ENCODE assay signal across 20 cellular contexts in the genomic region with DNA sequence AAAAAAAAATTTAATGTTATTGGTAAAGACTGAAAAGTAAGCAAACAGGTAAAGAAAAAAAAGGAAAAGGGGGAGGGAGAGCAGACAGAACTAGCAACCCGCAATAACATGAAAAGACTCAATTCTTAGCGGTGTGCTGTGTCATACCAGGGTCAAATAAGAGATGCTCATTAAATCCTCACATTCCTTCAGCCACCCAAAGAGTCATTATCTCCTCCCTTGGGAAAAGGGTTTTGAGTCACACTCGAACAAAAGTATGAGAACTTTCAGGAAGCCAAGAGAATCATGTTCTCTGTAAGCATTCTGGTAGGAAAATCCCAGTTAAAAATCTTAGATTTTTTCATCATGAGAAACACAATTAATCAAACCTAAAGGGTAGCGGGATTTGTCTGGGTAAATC. TPM values are rescaled to one million over a fixed set of nuclear protein-coding genes. Genes with fewer than 3 reads are reported as not detected.
DNase-seq lines count a peak whose midpoint lies in the region; ATAC-seq, FAIRE-seq and TF ChIP-seq lines count a peak whose summit lies in the region.
"Had no signal": no experiment of that assay in that cellular context is flagged by ENCODE, and none has a peak within 500 bp of the region (broad histone marks: within the 10 kb centered on the region; RNA-seq: fewer than 3 reads in every experiment).

No MANE protein-coding gene starts in this region.

- no peaks in the 10 kb centered on the region for H3K9me3 Mint-ChIP-seq in activated naive CD4-positive, alpha-beta T cell treated with anti-CD3 and anti-CD28 coated beads for 36 hours
- H3K9me3 Mint-ChIP-seq in activated naive CD4-positive, alpha-beta T cell treated with anti-CD3 and anti-CD28 coated beads, Interleukin-2, amount 10 ng/mL, durations not matched to agents 7 days and 5 days, result peaks cover 5% of the 10 kb centered on the region
- H3K9me3 Mint-ChIP-seq in activated T-helper 17 cell treated with anti-CD3 and anti-CD28 coated beads, Interleukin-2, amount 50 U/mL, for 72 hours, result no peaks in the 10 kb centered on the region
- H3K9me3 Mint-ChIP-seq in activated T-cell treated with anti-CD3 and anti-CD28 coated beads, Interleukin-2, amount 50 U/mL, for 4 hours, result no peaks in the 10 kb centered on the region
- H3K9me3 Mint-ChIP-seq: activated CD4-positive, alpha-beta T cell treated with anti-CD3 and anti-CD28 coated beads, Interleukin-2, amount 10 ng/mL, durations not matched to agents 24 days and 14 days had no signal

- TF ChIP-seq CTCF in fibroblast of mammary gland (conservative IDR thresholded peaks at IDR 0.05; ENCODE audit: control insufficient read depth, insufficient read depth, low read depth, low read length) (no peak), GM13977 (IDR thresholded peaks at IDR 0.05; ENCODE audit: extremely low read depth, insufficient read depth, missing control alignments) (no peak)

- no peak for DNase-seq in activated naive CD4-positive, alpha-beta T cell treated with anti-CD3 and anti-CD28 coated beads for 36 hours
- DNase-seq in activated naive CD4-positive, alpha-beta T cell treated with anti-CD3 and anti-CD28 coated beads, Interleukin-2, amount 10 ng/mL, durations not matched to agents 7 days and 5 days, result no peak
- peak; percentile 70 for DNase-seq in fibroblast of mammary gland (ENCODE audit: low read depth)
- DNase-seq in urothelium cell line (ENCODE audit: low spot score), result peak; percentile 56
- no peak for DNase-seq in SIG-M5 treated with dmso at 0.1 percent for 504 hours (lab: John Stamatoyannopoulos, UW; ENCODE audit: unreplicated experiment)
- no peak for DNase-seq in GM13977 (ENCODE audit: low spot score)
- no peak for DNase-seq in activated T-cell treated with anti-CD3 and anti-CD28 coated beads, Interleukin-2, amount 50 U/mL, for 4 hours
- DNase-seq: activated CD4-positive, alpha-beta T cell treated with anti-CD3 and anti-CD28 coated beads, Interleukin-2, amount 10 ng/mL, durations not matched to agents 24 days and 14 days; activated T-cell treated with anti-CD3 and anti-CD28 coated beads, Interleukin-2, amount 50 U/mL, for 1 hour; cortex of kidney; DMS 273 treated with DMSO at 0.1 percent for 48 hours; H7; NCI-H1105 treated with DMSO at 0.1 percent for 48 hours; NCI-H2171 treated with DMSO at 0.1 percent for 48 hours; NK-92 treated with Interleukin-12 subunit alpha and Interleukin-12 subunit beta, amount 100 ng/mL, for 24 hours; Right ventricle myocardium superior had no signal

- no peak overlapping the region for H3K4me3 ChIP-seq in fibroblast of mammary gland (ENCODE audit: control insufficient read depth, low read depth, low read length)

- intact Hi-C loops in activated naive CD4-positive, alpha-beta T cell treated with anti-CD3 and anti-CD28 coated beads for 36 hours (cut with micrococcal nuclease), result no loop called here

- H3K4me3 Mint-ChIP-seq in activated naive CD4-positive, alpha-beta T cell treated with anti-CD3 and anti-CD28 coated beads for 36 hours, result no peak overlapping the region
- H3K4me3 Mint-ChIP-seq in activated naive CD4-positive, alpha-beta T cell treated with anti-CD3 and anti-CD28 coated beads, Interleukin-2, amount 10 ng/mL, durations not matched to agents 7 days and 5 days, result no peak overlapping the region
- peak overlapping the region; percentile 20 for H3K4me3 Mint-ChIP-seq in activated T-helper 17 cell treated with anti-CD3 and anti-CD28 coated beads, Interleukin-2, amount 50 U/mL, for 72 hours
- no peak overlapping the region for H3K4me3 Mint-ChIP-seq in activated T-cell treated with anti-CD3 and anti-CD28 coated beads, Interleukin-2, amount 50 U/mL, for 4 hours
- H3K4me3 Mint-ChIP-seq: activated CD4-positive, alpha-beta T cell treated with anti-CD3 and anti-CD28 coated beads, Interleukin-2, amount 10 ng/mL, durations not matched to agents 24 days and 14 days had no signal

- no peaks in the 10 kb centered on the region for H3K27me3 Mint-ChIP-seq in activated naive CD4-positive, alpha-beta T cell treated with anti-CD3 and anti-CD28 coated beads for 36 hours (ENCODE audit: low read depth)
- H3K27me3 Mint-ChIP-seq in activated naive CD4-positive, alpha-beta T cell treated with anti-CD3 and anti-CD28 coated beads, Interleukin-2, amount 10 ng/mL, durations not matched to agents 7 days and 5 days, result no peaks in the 10 kb centered on the region
- no peaks in the 10 kb centered on the region for H3K27me3 Mint-ChIP-seq in activated T-helper 17 cell treated with anti-CD3 and anti-CD28 coated beads, Interleukin-2, amount 50 U/mL, for 72 hours
- H3K27me3 Mint-ChIP-seq in activated T-cell treated with anti-CD3 and anti-CD28 coated beads, Interleukin-2, amount 50 U/mL, for 4 hours (ENCODE audit: low read depth), result no peaks in the 10 kb centered on the region
- H3K27me3 Mint-ChIP-seq: progenitor cell of endocrine pancreas had no signal

- peaks cover 55% of the 10 kb centered on the region for H3K4me1 Mint-ChIP-seq in activated naive CD4-positive, alpha-beta T cell treated with anti-CD3 and anti-CD28 coated beads for 36 hours (ENCODE audit: low read depth)
- peaks cover 37% of the 10 kb centered on the region for H3K4me1 Mint-ChIP-seq in activated naive CD4-positive, alpha-beta T cell treated with anti-CD3 and anti-CD28 coated beads, Interleukin-2, amount 10 ng/mL, durations not matched to agents 7 days and 5 days
- peaks cover 27% of the 10 kb centered on the region for H3K4me1 Mint-ChIP-seq in activated T-helper 17 cell treated with anti-CD3 and anti-CD28 coated beads, Interleukin-2, amount 50 U/mL, for 72 hours
- peaks cover 35% of the 10 kb centered on the region for H3K4me1 Mint-ChIP-seq in activated T-cell treated with anti-CD3 and anti-CD28 coated beads, Interleukin-2, amount 50 U/mL, for 4 hours (ENCODE audit: low read depth)

- no peak for ATAC-seq in activated T-helper 17 cell treated with anti-CD3 and anti-CD28 coated beads, Interleukin-2, amount 50 U/mL, for 72 hours (replicated peaks)
- ATAC-seq in activated T-cell treated with anti-CD3 and anti-CD28 coated beads, Interleukin-2, amount 50 U/mL, for 4 hours, result no peak
- ATAC-seq: left lobe of liver had no signal

- CTCF ChIA-PET in activated naive CD4-positive, alpha-beta T cell treated with anti-CD3 and anti-CD28 coated beads for 36 hours (lab: Charles Lee), result interaction anchor here (0.6 to 0.7 kb wide), 4 partner anchors 37 to 888 kb away, joined by 3 to 8 read pairs (median 4); no protein-coding TSS in a partner anchor
- CTCF ChIA-PET in activated naive CD4-positive, alpha-beta T cell treated with anti-CD3 and anti-CD28 coated beads, Interleukin-2, amount 10 ng/mL, durations not matched to agents 7 days and 5 days (lab: Charles Lee), result no interaction called here

- FAIRE-seq in urothelium cell line (lab: Jason Lieb, UNC), result no peak
- FAIRE-seq: A204.1 had no signal

- H3K27ac Mint-ChIP-seq in activated naive CD4-positive, alpha-beta T cell treated with anti-CD3 and anti-CD28 coated beads for 36 hours, result peak overlapping the region; percentile 30
- H3K27ac Mint-ChIP-seq in activated naive CD4-positive, alpha-beta T cell treated with anti-CD3 and anti-CD28 coated beads, Interleukin-2, amount 10 ng/mL, durations not matched to agents 7 days and 5 days, result no peak overlapping the region
- no peak overlapping the region for H3K27ac Mint-ChIP-seq in activated T-helper 17 cell treated with anti-CD3 and anti-CD28 coated beads, Interleukin-2, amount 50 U/mL, for 72 hours
- H3K27ac Mint-ChIP-seq: progenitor cell of endocrine pancreas had no signal

- H3K36me3 Mint-ChIP-seq in activated naive CD4-positive, alpha-beta T cell treated with anti-CD3 and anti-CD28 coated beads for 36 hours (ENCODE audit: low read depth), result peaks cover 4% of the 10 kb centered on the region
- peaks cover 16% of the 10 kb centered on the region for H3K36me3 Mint-ChIP-seq in activated naive CD4-positive, alpha-beta T cell treated with anti-CD3 and anti-CD28 coated beads, Interleukin-2, amount 10 ng/mL, durations not matched to agents 7 days and 5 days
- peaks cover 42% of the 10 kb centered on the region for H3K36me3 Mint-ChIP-seq in activated T-helper 17 cell treated with anti-CD3 and anti-CD28 coated beads, Interleukin-2, amount 50 U/mL, for 72 hours (ENCODE audit: low read depth)
- H3K36me3 Mint-ChIP-seq in activated T-cell treated with anti-CD3 and anti-CD28 coated beads, Interleukin-2, amount 50 U/mL, for 4 hours (ENCODE audit: insufficient read depth), result peaks cover 22% of the 10 kb centered on the region

- in situ Hi-C loops in GM13977 (cut with MboI; ENCODE audit: low pct_unique_long_range_greater_than_20kb, low sequenced_read_pairs, unreplicated experiment), result no loop called here

RNA-seq across cellular contexts. Expression of a gene that starts 23.4 kb away (rescaled TPM):
- 1 to 10 TPM; 1.8 to 2.7 TPM for total RNA-seq in activated naive CD4-positive, alpha-beta T cell treated with anti-CD3 and anti-CD28 coated beads for 36 hours
- 1 to 10 TPM; 3.6 to 7.5 TPM for total RNA-seq in activated T-helper 17 cell treated with anti-CD3 and anti-CD28 coated beads, Interleukin-2, amount 50 U/mL, for 72 hours
- total RNA-seq in activated T-cell treated with anti-CD3 and anti-CD28 coated beads, Interleukin-2, amount 50 U/mL, for 4 hours, result 10 to 100 TPM in 2 of 3 donors, 1 to 10 TPM in 1; 7.4 to 21.9 (median 20.6) TPM
- total RNA-seq: H7, left lobe of liver, progenitor cell of endocrine pancreas, Right ventricle myocardium superior had no signal

Comparison
In these comparisons a context has a peak if more than half of its experiments do, and no peak if none do; other contexts are left out.
1. DNase-seq: peak in fibroblast of mammary gland (single experiment) and urothelium cell line (single experiment); none in activated naive CD4-positive, alpha-beta T cell treated with anti-CD3 and anti-CD28 coated beads for 36 hours (single experiment), activated naive CD4-positive, alpha-beta T cell treated with anti-CD3 and anti-CD28 coated beads, Interleukin-2, amount 10 ng/mL, durations not matched to agents 7 days and 5 days (single experiment), SIG-M5 treated with dmso at 0.1 percent for 504 hours (single experiment), GM13977 (single experiment) and activated T-cell treated with anti-CD3 and anti-CD28 coated beads, Interleukin-2, amount 50 U/mL, for 4 hours (single experiment).